ENCODE assay signal across 8 cellular contexts in the genomic region with DNA sequence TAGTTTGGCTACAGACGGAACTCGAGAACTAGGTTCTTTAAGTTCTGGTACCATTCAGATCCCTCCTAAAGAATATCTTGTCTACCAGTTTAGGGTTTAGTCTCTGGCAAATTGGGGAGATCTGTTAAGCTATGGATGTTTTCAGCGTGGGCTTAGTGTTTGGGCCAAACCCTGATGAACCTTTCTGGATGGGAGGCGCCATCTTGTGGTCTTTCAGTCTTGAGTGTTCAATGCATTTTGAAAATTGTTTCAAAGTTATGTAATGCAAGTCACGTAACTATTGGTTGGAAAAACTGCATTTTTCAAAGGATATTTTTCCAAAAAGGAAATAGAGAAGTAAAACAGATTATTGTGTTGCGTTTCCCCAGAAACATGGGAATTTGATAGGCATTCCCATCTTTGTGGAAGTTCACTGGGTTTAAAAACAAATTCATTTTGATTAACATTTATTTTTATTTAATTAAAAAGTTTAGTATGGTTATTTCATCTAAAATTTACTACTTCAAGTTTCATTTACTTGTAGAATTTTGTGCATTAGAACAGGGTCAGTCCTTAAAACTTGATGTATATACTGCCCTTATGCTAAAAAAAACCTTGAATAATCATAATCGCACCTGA.
DNase-seq lines count a peak whose midpoint lies in the region; ATAC-seq and TF ChIP-seq lines count a peak whose summit lies in the region.

No MANE protein-coding gene starts in this region.

- no peaks in the 10 kb centered on the region for H3K9me3 Mint-ChIP-seq in Caco-2 (ENCODE audit: unreplicated experiment)
- no peaks in the 10 kb centered on the region for H3K9me3 Mint-ChIP-seq in brain
- H3K9me3 Mint-ChIP-seq in stimulated activated effector memory CD8-positive, alpha-beta T cell treated with anti-CD3 and anti-CD28 coated beads, Interleukin-12 subunit alpha, Interleukin-12 subunit beta, amount 100 ng/mL, for 72 hours = no peaks in the 10 kb centered on the region

- peak overlapping the region; percentile 83 for H2AFZ ChIP-seq in GM23248

- no peak overlapping the region for H3K27ac ChIP-seq in GM23248
- H3K27ac ChIP-seq in liver (ENCODE audit: low read depth in 1 of 2, low read length in 2 of 2) = no peak overlapping the region

- no peak overlapping the region for H3K4me3 ChIP-seq in Caco-2 (ENCODE audit: low read depth, low read length)
- H3K4me3 ChIP-seq in GM23248 = no peak overlapping the region
- no peak overlapping the region for H3K4me3 ChIP-seq in liver (ENCODE audit: low read depth in 1 of 3, low read length in 3 of 3)

- H3K4me2 ChIP-seq in GM23248 (ENCODE audit: unreplicated experiment) = no peak overlapping the region

- no peak overlapping the region for H3K9ac ChIP-seq in GM23248
- H3K9ac ChIP-seq in liver (ENCODE audit: low read depth in 1 of 2, low read length in 2 of 2) = no peak overlapping the region

- intact Hi-C loops in Caco-2 (cut with micrococcal nuclease; ENCODE audit: unreplicated experiment) = loop anchor here (1.0 kb wide), 2 partner anchors 385 to 412 kb away; partner anchors contain the start of genes GON7 and UBR7

- POLR2A ChIA-PET in Caco-2 (lab: Charles Lee) = no interaction called here

- TF ChIP-seq RAD21 in liver (IDR thresholded peaks at IDR 0.05) = peak; percentile 71 to 75

- H3K4me1 Mint-ChIP-seq in Caco-2 (ENCODE audit: low read depth, unreplicated experiment) = no peaks in the 10 kb centered on the region
- no peaks in the 10 kb centered on the region for H3K4me1 Mint-ChIP-seq in brain
- H3K4me1 Mint-ChIP-seq in stimulated activated effector memory CD8-positive, alpha-beta T cell treated with anti-CD3 and anti-CD28 coated beads, Interleukin-12 subunit alpha, Interleukin-12 subunit beta, amount 100 ng/mL, for 72 hours = no peaks in the 10 kb centered on the region

- TF ChIP-seq CTCF in Caco-2 (IDR thresholded peaks at IDR 0.05; ENCODE audit: insufficient read depth in 1 of 2, low read depth in 1 of 2, low read length in 1 of 2, severe bottlenecking in 1 of 2, unreplicated experiment in 1 of 2) (peak; percentile 40 to 66), brain (conservative IDR thresholded peaks at IDR 0.05) (peak; percentile 63 to 83), liver (IDR thresholded peaks at IDR 0.05; ENCODE audit: low read depth, low read length, missing input control) (peak; percentile 31)

- H3K27ac Mint-ChIP-seq in Caco-2 (ENCODE audit: unreplicated experiment) (no peak overlapping the region), brain (no peak overlapping the region)
- no peak overlapping the region for H3K27ac Mint-ChIP-seq in stimulated activated effector memory CD8-positive, alpha-beta T cell treated with anti-CD3 and anti-CD28 coated beads, Interleukin-12 subunit alpha, Interleukin-12 subunit beta, amount 100 ng/mL, for 72 hours

- H3K4me3 Mint-ChIP-seq in Caco-2 (ENCODE audit: unreplicated experiment) = no peak overlapping the region
- no peak overlapping the region for H3K4me3 Mint-ChIP-seq in brain
- H3K4me3 Mint-ChIP-seq in stimulated activated effector memory CD8-positive, alpha-beta T cell treated with anti-CD3 and anti-CD28 coated beads, Interleukin-12 subunit alpha, Interleukin-12 subunit beta, amount 100 ng/mL, for 72 hours = no peak overlapping the region

- no TSS peak for BruUV-seq in Caco-2 (replicated peaks; lab: Mats Ljungman, UMichigan)

- H3F3A ChIP-seq in GM23248 (ENCODE audit: insufficient read depth) = no peaks in the 10 kb centered on the region

- H3K27me3 Mint-ChIP-seq in Caco-2 (ENCODE audit: insufficient read depth, unreplicated experiment) = peaks cover 9% of the 10 kb centered on the region
- no peaks in the 10 kb centered on the region for H3K27me3 Mint-ChIP-seq in brain

- CTCF ChIA-PET in Caco-2 (lab: Charles Lee) = interaction anchor here (0.6 to 1.3 kb wide), 3 partner anchors 400 to 412 kb away, joined by 3 to 6 read pairs (median 3); partner anchors contain the start of genes GON7 and UBR7

- no peaks in the 10 kb centered on the region for H3K79me2 ChIP-seq in GM23248 (ENCODE audit: insufficient read depth)

- H3K4me1 ChIP-seq in Caco-2 (no peaks in the 10 kb centered on the region), GM23248 (ENCODE audit: insufficient read depth) (no peaks in the 10 kb centered on the region), liver (ENCODE audit: control insufficient read depth in 4 of 4, insufficient read depth in 4 of 4, low read length in 3 of 4) (no peaks in the 10 kb centered on the region)

- H3K9me3 ChIP-seq in Caco-2 (no peaks in the 10 kb centered on the region), GM23248 (ENCODE audit: low read depth) (no peaks in the 10 kb centered on the region), liver (ENCODE audit: control insufficient read depth in 4 of 4, low read length in 3 of 4) (no peaks in the 10 kb centered on the region)

- H4K20me1 ChIP-seq in GM23248 (ENCODE audit: insufficient read depth) = no peaks in the 10 kb centered on the region

- in situ Hi-C loops in GM23248 (cut with MboI) = no loop called here

- WGBS in GM23248 (ENCODE audit: low coverage in 1 of 2, low lambda C conversion rate in 2 of 2, missing lambda C conversion rate in 2 of 2), 2 experiments = 17 to 21% methylated on average over 7 of the region's 7 CpGs
- 47% methylated on average over 7 of the region's 7 CpGs for WGBS in liver

- DNase-seq in Caco-2 (peak; percentile 37 to 45), GM23248 (peak; percentile 69), NCI-H526 treated with DMSO at 0.1 percent for 48 hours (lab: John Stamatoyannopoulos, UW) (peak; percentile 9)
- DNase-seq in stimulated activated effector memory CD8-positive, alpha-beta T cell treated with anti-CD3 and anti-CD28 coated beads, Interleukin-12 subunit alpha, Interleukin-12 subunit beta, amount 100 ng/mL, for 72 hours (ENCODE audit: low spot score in 2 of 2) = no peak

- H3K27me3 ChIP-seq in Caco-2 (replicated peaks; ENCODE audit: control insufficient read depth, insufficient read depth, low read length) (0 out of 2 replicates have a peak, but pooled peaks cover 1% of the 10 kb centered on the region), GM23248 (replicated peaks; ENCODE audit: insufficient read depth) (no peaks in the 10 kb centered on the region), liver (ENCODE audit: control insufficient read depth in 4 of 4, insufficient read depth in 4 of 4, low read length in 3 of 4) (peaks cover 0 to 2% (median 0%) of the 10 kb centered on the region in 4 donors)

- H3K36me3 Mint-ChIP-seq in Caco-2 (ENCODE audit: insufficient read depth, unreplicated experiment) (no peaks in the 10 kb centered on the region), brain (peaks cover 37% of the 10 kb centered on the region)
- no peaks in the 10 kb centered on the region for H3K36me3 Mint-ChIP-seq in stimulated activated effector memory CD8-positive, alpha-beta T cell treated with anti-CD3 and anti-CD28 coated beads, Interleukin-12 subunit alpha, Interleukin-12 subunit beta, amount 100 ng/mL, for 72 hours

- H3K36me3 ChIP-seq in Caco-2 (ENCODE audit: control insufficient read depth, insufficient read depth, low read length) (no peaks in the 10 kb centered on the region), GM23248 (ENCODE audit: low read depth) (no peaks in the 10 kb centered on the region), liver (ENCODE audit: control insufficient read depth in 4 of 4, insufficient read depth in 3 of 4, low read depth in 1 of 4, low read length in 3 of 4) (no peaks in the 10 kb centered on the region)

- no peak for ATAC-seq in HG03159 (IDR thresholded peaks at IDR 0.05; ENCODE audit: unreplicated experiment)
- no peak for ATAC-seq in GM19395 (IDR thresholded peaks at IDR 0.05; ENCODE audit: unreplicated experiment)
- no peak for ATAC-seq in stimulated activated effector memory CD8-positive, alpha-beta T cell treated with anti-CD3 and anti-CD28 coated beads, Interleukin-12 subunit alpha, Interleukin-12 subunit beta, amount 100 ng/mL, for 72 hours

- H3K9me2 ChIP-seq in GM23248 (ENCODE audit: insufficient read depth) = no peaks in the 10 kb centered on the region

TF ChIP-seq in liver, 16 proteins besides CTCF, POLR2A, EP300 and RAD21:
- peak; percentile 53 for TF ChIP-seq YY1 (IDR thresholded peaks at IDR 0.05)
- no peak for TF ChIP-seq ATF3 (IDR thresholded peaks at IDR 0.05)
- TF ChIP-seq EGR1 (IDR thresholded peaks at IDR 0.05; ENCODE audit: low read depth in 2 of 2) = no peak
- no peak for TF ChIP-seq GABPA (IDR thresholded peaks at IDR 0.05 in 1 of 2, conservative IDR thresholded peaks at IDR 0.05 in 1 of 2)
- TF ChIP-seq, protein P1, sequence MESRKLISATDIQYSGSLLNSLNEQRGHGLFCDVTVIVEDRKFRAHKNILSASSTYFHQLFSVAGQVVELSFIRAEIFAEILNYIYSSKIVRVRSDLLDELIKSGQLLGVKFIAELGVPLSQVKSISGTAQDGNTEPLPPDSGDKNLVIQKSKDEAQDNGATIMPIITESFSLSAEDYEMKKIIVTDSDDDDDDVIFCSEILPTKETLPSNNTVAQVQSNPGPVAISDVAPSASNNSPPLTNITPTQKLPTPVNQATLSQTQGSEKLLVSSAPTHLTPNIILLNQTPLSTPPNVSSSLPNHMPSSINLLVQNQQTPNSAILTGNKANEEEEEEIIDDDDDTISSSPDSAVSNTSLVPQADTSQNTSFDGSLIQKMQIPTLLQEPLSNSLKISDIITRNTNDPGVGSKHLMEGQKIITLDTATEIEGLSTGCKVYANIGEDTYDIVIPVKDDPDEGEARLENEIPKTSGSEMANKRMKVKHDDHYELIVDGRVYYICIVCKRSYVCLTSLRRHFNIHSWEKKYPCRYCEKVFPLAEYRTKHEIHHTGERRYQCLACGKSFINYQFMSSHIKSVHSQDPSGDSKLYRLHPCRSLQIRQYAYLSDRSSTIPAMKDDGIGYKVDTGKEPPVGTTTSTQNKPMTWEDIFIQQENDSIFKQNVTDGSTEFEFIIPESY (IDR thresholded peaks at IDR 0.05) = no peak
- TF ChIP-seq TAF1 (conservative IDR thresholded peaks at IDR 0.05) = no peak

Comparison
In these comparisons a context has a peak if more than half of its experiments do, and no peak if none do; other contexts are left out.
1. DNase-seq: peak in Caco-2 (2 of 2), GM23248 (single experiment) and NCI-H526 treated with DMSO at 0.1 percent for 48 hours (single experiment); none in stimulated activated effector memory CD8-positive, alpha-beta T cell treated with anti-CD3 and anti-CD28 coated beads, Interleukin-12 subunit alpha, Interleukin-12 subunit beta, amount 100 ng/mL, for 72 hours (0 of 2).
2. Peak in every context shown above with its lines, with median percentiles within 50 percentile points of each other: CTCF ChIP-seq.